Comparison of ENCODE assay signal across 14 cellular contexts in genomic region chr2:216107760-216108159, GRCh38. TPM values are rescaled to one million over a fixed set of nuclear protein-coding genes. Genes with fewer than 3 reads are reported as not detected.
DNase-seq lines count a peak whose midpoint lies in the region; ATAC-seq, FAIRE-seq and TF ChIP-seq lines count a peak whose summit lies in the region.
"Had no signal": no experiment of that assay in that cellular context is flagged by ENCODE, and none has a peak within 500 bp of the region (broad histone marks: within the 10 kb centered on the region; RNA-seq: fewer than 3 reads in every experiment).

No MANE protein-coding gene starts in this region.

- no peak overlapping the region for H3K4me3 Mint-ChIP-seq in activated CD4-positive, alpha-beta T cell treated with anti-CD3 and anti-CD28 coated beads for 36 hours
- H3K4me3 Mint-ChIP-seq in activated T-helper 1 cell treated with anti-CD3 and anti-CD28 coated beads, Interleukin-12 subunit alpha, Interleukin-12 subunit beta, Interleukin-2, Interleukin-4 antibody, amounts not matched to agents 30 ng/mL and 10 ng/mL and 1 ng/mL, durations not matched to agents 14 hours and 24 hours and 36 hours: peak overlapping the region; percentile 8

- ATAC-seq in activated CD4-positive, alpha-beta T cell treated with anti-CD3 and anti-CD28 coated beads for 36 hours: no peak
- no peak for ATAC-seq in HG03439 (IDR thresholded peaks at IDR 0.05; ENCODE audit: unreplicated experiment)

- intact Hi-C loops in activated CD4-positive, alpha-beta T cell treated with anti-CD3 and anti-CD28 coated beads for 36 hours (cut with DNase I, micrococcal nuclease): loop anchor here in 1 of 2 experiments (2.0 kb wide), 1 partner anchor 27 kb away; the partner anchor contains the start of genes PECR and TMEM169
- intact Hi-C loops in activated T-helper 1 cell treated with anti-CD3 and anti-CD28 coated beads, Interleukin-12 subunit alpha, Interleukin-12 subunit beta, Interleukin-2, Interleukin-4 antibody, amounts not matched to agents 30 ng/mL and 10 ng/mL and 1 ng/mL, durations not matched to agents 14 hours and 24 hours and 36 hours (cut with micrococcal nuclease): no loop called here

- peaks cover 22% of the 10 kb centered on the region for H3K4me1 ChIP-seq in iPS-18a (ENCODE audit: control insufficient read depth, low read depth, low read length)

- no peak overlapping the region for H3K27ac ChIP-seq in iPS-18a (ENCODE audit: low read length)
- H3K27ac ChIP-seq: ovary, thyroid gland had no signal

- H3K36me3 Mint-ChIP-seq in activated CD4-positive, alpha-beta T cell treated with anti-CD3 and anti-CD28 coated beads for 36 hours (ENCODE audit: low read depth): peaks cover 34% of the 10 kb centered on the region
- H3K36me3 Mint-ChIP-seq in activated T-helper 1 cell treated with anti-CD3 and anti-CD28 coated beads, Interleukin-12 subunit alpha, Interleukin-12 subunit beta, Interleukin-2, Interleukin-4 antibody, amounts not matched to agents 30 ng/mL and 10 ng/mL and 1 ng/mL, durations not matched to agents 14 hours and 24 hours and 36 hours (ENCODE audit: low read depth): peaks cover 29% of the 10 kb centered on the region

- no peak for TF ChIP-seq POLR2A in GM12892 (IDR thresholded peaks at IDR 0.05; ENCODE audit: low read depth, low read length)

- peaks cover 25% of the 10 kb centered on the region for H3K36me3 ChIP-seq in iPS-18a (ENCODE audit: control insufficient read depth, low read depth, low read length)
- H3K36me3 ChIP-seq: ovary had no signal

- peak overlapping the region; percentile 73 for H3K27ac Mint-ChIP-seq in activated CD4-positive, alpha-beta T cell treated with anti-CD3 and anti-CD28 coated beads for 36 hours
- no peak overlapping the region for H3K27ac Mint-ChIP-seq in activated T-helper 1 cell treated with anti-CD3 and anti-CD28 coated beads, Interleukin-12 subunit alpha, Interleukin-12 subunit beta, Interleukin-2, Interleukin-4 antibody, amounts not matched to agents 30 ng/mL and 10 ng/mL and 1 ng/mL, durations not matched to agents 14 hours and 24 hours and 36 hours

- H3K9me3 ChIP-seq in iPS-18a (ENCODE audit: control insufficient read depth, low read depth, low read length): no peaks in the 10 kb centered on the region
- H3K9me3 ChIP-seq: ovary, thyroid gland had no signal

- POLR2A ChIA-PET in activated CD4-positive, alpha-beta T cell treated with anti-CD3 and anti-CD28 coated beads for 36 hours (lab: Charles Lee): interaction anchor here (1.1 kb wide), 1 partner anchor 26 kb away, joined by 4 read pairs; the partner anchor contains the start of genes PECR and TMEM169

- H3K9ac ChIP-seq in iPS-18a (ENCODE audit: low read length): peak overlapping the region; percentile 98

- no peak for DNase-seq in activated CD4-positive, alpha-beta T cell treated with anti-CD3 and anti-CD28 coated beads for 36 hours
- no peak for DNase-seq in activated CD4-positive, alpha-beta T cell treated with anti-CD3 and anti-CD28 coated beads for 4 hours
- no peak for DNase-seq in activated T-helper 1 cell treated with anti-CD3 and anti-CD28 coated beads, Interleukin-12 subunit alpha, Interleukin-12 subunit beta, Interleukin-2, Interleukin-4 antibody, amounts not matched to agents 30 ng/mL and 10 ng/mL and 1 ng/mL, durations not matched to agents 14 hours and 24 hours and 36 hours (ENCODE audit: low spot score)
- DNase-seq in retina (peak; percentile 64), GM12892 (ENCODE audit: insufficient read length) (no peak), NAMALWA (ENCODE audit: low spot score) (no peak)
- DNase-seq: DMS 273 treated with DMSO at 0.1 percent for 48 hours; effector CD4-positive, alpha-beta T cell; immature natural killer cell; NCI-H2107; ovary; thyroid gland had no signal

- CTCF ChIA-PET in activated CD4-positive, alpha-beta T cell treated with anti-CD3 and anti-CD28 coated beads for 36 hours (lab: Charles Lee): interaction anchor here (0.7 to 6.1 kb wide), 4 partner anchors 12 to 75 kb away, joined by 6 to 50 read pairs (median 44); partner anchors contain the start of genes PECR and TMEM169

- peak overlapping the region; percentile 97 for H3K4me3 ChIP-seq in iPS-18a (ENCODE audit: low read length)
- H3K4me3 ChIP-seq: ovary, thyroid gland had no signal

- no peak for FAIRE-seq in GM12892 (lab: Jason Lieb, UNC)

- no peaks in the 10 kb centered on the region for H3K27me3 ChIP-seq in iPS-18a (ENCODE audit: control insufficient read depth, insufficient read depth, low read length)
- H3K27me3 ChIP-seq: ovary, thyroid gland had no signal

- H3K9me3 Mint-ChIP-seq in activated CD4-positive, alpha-beta T cell treated with anti-CD3 and anti-CD28 coated beads for 36 hours (ENCODE audit: low read depth): no peaks in the 10 kb centered on the region
- H3K9me3 Mint-ChIP-seq in activated T-helper 1 cell treated with anti-CD3 and anti-CD28 coated beads, Interleukin-12 subunit alpha, Interleukin-12 subunit beta, Interleukin-2, Interleukin-4 antibody, amounts not matched to agents 30 ng/mL and 10 ng/mL and 1 ng/mL, durations not matched to agents 14 hours and 24 hours and 36 hours: no peaks in the 10 kb centered on the region
- H3K9me3 Mint-ChIP-seq: immature natural killer cell had no signal

- no peaks in the 10 kb centered on the region for H3K27me3 Mint-ChIP-seq in activated CD4-positive, alpha-beta T cell treated with anti-CD3 and anti-CD28 coated beads for 36 hours
- H3K27me3 Mint-ChIP-seq in activated T-helper 1 cell treated with anti-CD3 and anti-CD28 coated beads, Interleukin-12 subunit alpha, Interleukin-12 subunit beta, Interleukin-2, Interleukin-4 antibody, amounts not matched to agents 30 ng/mL and 10 ng/mL and 1 ng/mL, durations not matched to agents 14 hours and 24 hours and 36 hours (ENCODE audit: insufficient read depth): no peaks in the 10 kb centered on the region

- peaks cover 31% of the 10 kb centered on the region for H3K4me1 Mint-ChIP-seq in activated CD4-positive, alpha-beta T cell treated with anti-CD3 and anti-CD28 coated beads for 36 hours
- H3K4me1 Mint-ChIP-seq in activated T-helper 1 cell treated with anti-CD3 and anti-CD28 coated beads, Interleukin-12 subunit alpha, Interleukin-12 subunit beta, Interleukin-2, Interleukin-4 antibody, amounts not matched to agents 30 ng/mL and 10 ng/mL and 1 ng/mL, durations not matched to agents 14 hours and 24 hours and 36 hours (ENCODE audit: low read depth): peaks cover 33% of the 10 kb centered on the region

RNA-seq across cellular contexts. Expression of gene XRCC5, which starts 1.4 kb away (rescaled TPM):
- total RNA-seq in activated CD4-positive, alpha-beta T cell treated with anti-CD3 and anti-CD28 coated beads for 36 hours: 100 to 1,000 TPM; 395 to 536 TPM
- total RNA-seq in activated T-helper 1 cell treated with anti-CD3 and anti-CD28 coated beads, Interleukin-12 subunit alpha, Interleukin-12 subunit beta, Interleukin-2, Interleukin-4 antibody, amounts not matched to agents 30 ng/mL and 10 ng/mL and 1 ng/mL, durations not matched to agents 14 hours and 24 hours and 36 hours: 430 and 484 TPM in 2 replicates
- polyA plus RNA-seq in GM12892 (2012; ENCODE audit: missing spikeins): 279 TPM

RNA-seq across cellular contexts. Expression of gene TMEM169, which starts 26.0 kb away (rescaled TPM):
- 1 to 10 TPM; 1.6 to 1.8 TPM for total RNA-seq in activated CD4-positive, alpha-beta T cell treated with anti-CD3 and anti-CD28 coated beads for 36 hours
- 0.93 and 2.2 TPM in 2 replicates for total RNA-seq in activated T-helper 1 cell treated with anti-CD3 and anti-CD28 coated beads, Interleukin-12 subunit alpha, Interleukin-12 subunit beta, Interleukin-2, Interleukin-4 antibody, amounts not matched to agents 30 ng/mL and 10 ng/mL and 1 ng/mL, durations not matched to agents 14 hours and 24 hours and 36 hours
- polyA plus RNA-seq in GM12892 (2012; ENCODE audit: missing spikeins): 0.32 TPM

RNA-seq across cellular contexts. Expression of gene PECR, which starts 26.2 kb away (rescaled TPM):
- 10 to 100 TPM; 17.0 to 20.8 TPM for total RNA-seq in activated CD4-positive, alpha-beta T cell treated with anti-CD3 and anti-CD28 coated beads for 36 hours
- total RNA-seq in activated T-helper 1 cell treated with anti-CD3 and anti-CD28 coated beads, Interleukin-12 subunit alpha, Interleukin-12 subunit beta, Interleukin-2, Interleukin-4 antibody, amounts not matched to agents 30 ng/mL and 10 ng/mL and 1 ng/mL, durations not matched to agents 14 hours and 24 hours and 36 hours: 14.0 and 17.6 TPM in 2 replicates
- 23.6 TPM for polyA plus RNA-seq in GM12892 (2012; ENCODE audit: missing spikeins)
